Comparison of ENCODE assay signal across 14 cellular contexts in the genomic region with DNA sequence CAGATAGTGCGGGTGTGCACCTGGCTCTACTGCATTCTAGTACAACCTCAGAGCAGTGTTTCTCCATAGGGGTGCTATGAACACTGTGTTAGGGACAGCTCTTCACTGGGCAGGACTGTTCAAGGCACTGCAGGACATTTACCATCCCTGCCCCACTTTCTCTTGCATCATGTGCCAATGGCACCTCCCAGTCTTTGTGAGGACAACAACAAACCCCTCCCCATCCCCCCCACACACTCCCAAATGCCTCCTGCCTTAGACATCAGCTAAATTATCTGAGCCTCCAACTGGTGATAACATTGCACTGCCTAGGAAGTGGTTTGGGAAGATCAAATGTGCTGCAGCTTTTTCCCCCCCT.
DNase-seq lines count a peak whose midpoint lies in the region; ATAC-seq and TF ChIP-seq lines count a peak whose summit lies in the region.
"Had no signal": no experiment of that assay in that cellular context is flagged by ENCODE, and none has a peak within 500 bp of the region (broad histone marks: within the 10 kb centered on the region; RNA-seq: fewer than 3 reads in every experiment).

No MANE protein-coding gene starts in this region.

- H3K27ac ChIP-seq in left ventricle myocardium inferior (replicated peaks) (peak overlapping the region; percentile 25), upper lobe of right lung (no peak overlapping the region), PC-3 (ENCODE audit: low read length) (no peak overlapping the region)
- H3K27ac ChIP-seq: BLaER1, prostate gland had no signal

- H3K4me3 ChIP-seq in left ventricle myocardium inferior, result no peak overlapping the region
- H3K4me3 ChIP-seq in epithelial cell of esophagus (ENCODE audit: low read length), result no peak overlapping the region
- H3K4me3 ChIP-seq in upper lobe of right lung, result no peak overlapping the region
- H3K4me3 ChIP-seq in PC-3 (ENCODE audit: low read length), result no peak overlapping the region
- H3K4me3 ChIP-seq: BLaER1, prostate gland had no signal

- DNase-seq in left ventricle myocardium inferior (no peak), Right ventricle myocardium superior (no peak), M059J (ENCODE audit: low read depth) (peak; percentile 39), epithelial cell of esophagus (ENCODE audit: low read depth) (peak; percentile 9), upper lobe of right lung (no peak), PC-3 (no peak)
- DNase-seq: IMR-90; NCI-H1417; NCI-H524; stimulated activated CD8-positive, alpha-beta memory T cell treated with anti-CD3 and anti-CD28 coated beads, Interleukin-4, amount 100 ng/mL, for 48 hours had no signal

- H3F3A ChIP-seq in PC-3 (ENCODE audit: low read length, unreplicated experiment), result no peaks in the 10 kb centered on the region

- no peaks in the 10 kb centered on the region for H3K36me3 ChIP-seq in left ventricle myocardium inferior
- no peaks in the 10 kb centered on the region for H3K36me3 ChIP-seq in upper lobe of right lung
- no peaks in the 10 kb centered on the region for H3K36me3 ChIP-seq in PC-3 (ENCODE audit: low read depth, low read length)
- H3K36me3 ChIP-seq: prostate gland had no signal

- no peak overlapping the region for H3K9ac ChIP-seq in PC-3 (ENCODE audit: low read length)
- H3K9ac ChIP-seq: BLaER1 had no signal

- H3K9me3 ChIP-seq in left ventricle myocardium inferior (replicated peaks) (no peaks in the 10 kb centered on the region), upper lobe of right lung (no peaks in the 10 kb centered on the region), PC-3 (ENCODE audit: low read length) (no peaks in the 10 kb centered on the region)
- H3K9me3 ChIP-seq: BLaER1, prostate gland had no signal

- H4K20me1 ChIP-seq in PC-3 (ENCODE audit: low read length), result no peaks in the 10 kb centered on the region

- H3K79me2 ChIP-seq in PC-3 (ENCODE audit: low read length), result no peaks in the 10 kb centered on the region

- ATAC-seq in Right ventricle myocardium superior (ENCODE audit: poor library complexity) (no peak), upper lobe of right lung (peak; percentile 31), HG03378 (IDR thresholded peaks at IDR 0.05; ENCODE audit: unreplicated experiment) (no peak), PC-3 (no peak), GM18909 (IDR thresholded peaks at IDR 0.05; ENCODE audit: poor library complexity, unreplicated experiment) (no peak)

- no peaks in the 10 kb centered on the region for H3K9me2 ChIP-seq in PC-3 (replicated peaks; ENCODE audit: low read length)

- H3K27me3 ChIP-seq in left ventricle myocardium inferior (ENCODE audit: low read depth) (no peaks in the 10 kb centered on the region), upper lobe of right lung (no peaks in the 10 kb centered on the region), PC-3 (ENCODE audit: low read length) (no peaks in the 10 kb centered on the region)
- H3K27me3 ChIP-seq: BLaER1 had no signal

- intact Hi-C loops in left ventricle myocardium inferior (cut with micrococcal nuclease) (no loop called here), Right ventricle myocardium superior (cut with DNase I) (no loop called here), upper lobe of right lung (cut with DNase I) (no loop called here), PC-3 (cut with micrococcal nuclease) (no loop called here)

- H2AFZ ChIP-seq in PC-3 (ENCODE audit: low read length), result no peak overlapping the region

- POLR2A ChIA-PET in PC-3 (lab: Charles Lee; ENCODE audit: unreplicated experiment), result no interaction called here

- CTCF ChIA-PET in PC-3 (lab: Charles Lee), result no interaction called here

- H3K4me1 ChIP-seq in left ventricle myocardium inferior, result peaks cover 83% of the 10 kb centered on the region
- no peaks in the 10 kb centered on the region for H3K4me1 ChIP-seq in upper lobe of right lung
- H3K4me1 ChIP-seq in PC-3 (ENCODE audit: insufficient read depth, low read length), result no peaks in the 10 kb centered on the region
- H3K4me1 ChIP-seq: prostate gland had no signal

- no peak overlapping the region for H3K4me2 ChIP-seq in PC-3 (ENCODE audit: low read length)
- H3K4me2 ChIP-seq: BLaER1 had no signal

- BruUV-seq in PC-3 (replicated peaks; lab: Mats Ljungman, UMichigan), result no TSS peak

- TF ChIP-seq CTCF in left ventricle myocardium inferior (IDR thresholded peaks at IDR 0.05; ENCODE audit: borderline replicate concordance) (no peak), epithelial cell of esophagus (IDR thresholded peaks at IDR 0.05; ENCODE audit: insufficient read depth, low read depth, low read length, missing control alignments) (no peak), upper lobe of right lung (IDR thresholded peaks at IDR 0.05) (no peak), PC-3 (conservative IDR thresholded peaks at IDR 0.05; ENCODE audit: low read depth, low read length) (no peak)

Comparison
In these comparisons a context has a peak if more than half of its experiments do, and no peak if none do; other contexts are left out.
1. DNase-seq: peak in M059J (single experiment) and epithelial cell of esophagus (single experiment); none in left ventricle myocardium inferior (single experiment), Right ventricle myocardium superior (single experiment), upper lobe of right lung (single experiment) and PC-3 (single experiment).